10 cellular contexts compared by ENCODE assay signal in the genomic region with DNA sequence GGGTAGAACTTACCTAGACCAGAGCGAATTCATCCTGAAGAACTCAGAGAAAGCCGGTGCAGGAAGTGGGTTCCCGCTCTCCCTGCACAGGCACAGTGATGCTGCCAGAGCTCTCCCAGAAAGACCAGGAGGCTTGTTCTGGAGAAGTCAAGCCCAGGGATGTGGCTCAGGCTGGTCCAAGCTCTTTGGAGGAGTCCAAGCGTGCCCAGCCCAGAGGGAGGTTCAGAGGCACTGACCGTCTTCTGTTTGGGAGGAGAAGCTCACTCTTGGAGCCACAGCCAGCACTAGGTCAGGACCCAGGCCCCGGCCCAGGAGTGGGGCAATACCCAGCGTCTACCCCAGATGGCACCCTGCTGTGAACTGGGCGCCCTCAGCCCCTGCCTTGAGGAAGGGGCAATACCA. TPM values are rescaled to one million over a fixed set of nuclear protein-coding genes. Genes with fewer than 3 reads are reported as not detected.
DNase-seq lines count a peak whose midpoint lies in the region; ATAC-seq and TF ChIP-seq lines count a peak whose summit lies in the region.
"Had no signal": no experiment of that assay in that cellular context is flagged by ENCODE, and none has a peak within 500 bp of the region (broad histone marks: within the 10 kb centered on the region; RNA-seq: fewer than 3 reads in every experiment).

No MANE protein-coding gene starts in this region.

- no peak for ATAC-seq in left lobe of liver

- no peak for TF ChIP-seq POLR2A in prostate gland (IDR thresholded peaks at IDR 0.05)

- peaks cover 23 to 30% of the 10 kb centered on the region in 2 donors for H3K27me3 Mint-ChIP-seq in CD8-positive, alpha-beta memory T cell
- H3K27me3 Mint-ChIP-seq in T-helper 2 cell treated with Interferon-gamma antibody and Interleukin-4, amounts not matched to agents 5 μg/mL and 100 μg/mL, for 36 hours (ENCODE audit: low read depth): peaks cover 45% of the 10 kb centered on the region

- no peak overlapping the region for H3K27ac ChIP-seq in CD8-positive, alpha-beta memory T cell (ENCODE audit: low read depth, low read length)
- peak overlapping the region; percentile 98 to 99 for H3K27ac ChIP-seq in prostate gland

- H3K9ac ChIP-seq in endocrine pancreas (ENCODE audit: control insufficient read depth, insufficient read depth, low read length): peak overlapping the region; percentile 7

- H3K9me3 Mint-ChIP-seq in CD8-positive, alpha-beta memory T cell: peaks cover 0 to 4% (median 0%) of the 10 kb centered on the region in 5 donors
- H3K9me3 Mint-ChIP-seq in T-helper 2 cell treated with Interferon-gamma antibody and Interleukin-4, amounts not matched to agents 5 μg/mL and 100 μg/mL, for 36 hours: no peaks in the 10 kb centered on the region

- H3K36me3 ChIP-seq in CD8-positive, alpha-beta memory T cell (ENCODE audit: insufficient read depth, low read length): no peaks in the 10 kb centered on the region
- no peaks in the 10 kb centered on the region for H3K36me3 ChIP-seq in endocrine pancreas (ENCODE audit: control insufficient read depth, insufficient read depth, low read length)
- no peaks in the 10 kb centered on the region for H3K36me3 ChIP-seq in prostate gland
- H3K36me3 ChIP-seq: SJSA1 had no signal

- DNase-seq in CD8-positive, alpha-beta memory T cell: no peak
- DNase-seq in NCI-H69 (lab: John Stamatoyannopoulos, UW) (peak; percentile 17), prostate gland (ENCODE audit: low spot score) (peak; percentile 43), NCI-H146 (lab: John Stamatoyannopoulos, UW) (no peak), left lobe of liver (ENCODE audit: low spot score) (no peak)
- DNase-seq in T-helper 2 cell treated with Interferon-gamma antibody and Interleukin-4, amounts not matched to agents 5 μg/mL and 100 μg/mL, for 36 hours (ENCODE audit: low spot score): no peak
- DNase-seq in activated naive CD4-positive, alpha-beta T cell treated with Interleukin-2 at 50 U/mL for 16 hours: no peak
- DNase-seq: Kasumi-1 had no signal

- 56% methylated on average over 8 of the region's 8 CpGs for WGBS in prostate gland

- peak in 1 of 4 experiments; percentile 3 for TF ChIP-seq CTCF in prostate gland (IDR thresholded peaks at IDR 0.05)

- no peaks in the 10 kb centered on the region for H3K9me3 ChIP-seq in CD8-positive, alpha-beta memory T cell (ENCODE audit: low read length)
- H3K9me3 ChIP-seq in endocrine pancreas (ENCODE audit: control insufficient read depth, low read length) (no peaks in the 10 kb centered on the region), prostate gland (no peaks in the 10 kb centered on the region)
- H3K9me3 ChIP-seq: SJSA1 had no signal

- peaks cover 0 to 10% (median 0%) of the 10 kb centered on the region in 3 donors for H3K36me3 Mint-ChIP-seq in CD8-positive, alpha-beta memory T cell
- H3K36me3 Mint-ChIP-seq in T-helper 2 cell treated with Interferon-gamma antibody and Interleukin-4, amounts not matched to agents 5 μg/mL and 100 μg/mL, for 36 hours (ENCODE audit: low read depth): no peaks in the 10 kb centered on the region

- POLR2A ChIA-PET in CD8-positive, alpha-beta memory T cell (lab: Charles Lee): interaction anchor here (0.6 to 1.6 kb wide), 2 partner anchors 92 to 193 kb away, joined by 3 to 6 read pairs; no protein-coding TSS in a partner anchor

- peaks cover 14 to 41% (median 17%) of the 10 kb centered on the region in 3 donors for H3K4me1 Mint-ChIP-seq in CD8-positive, alpha-beta memory T cell
- peaks cover 5% of the 10 kb centered on the region for H3K4me1 Mint-ChIP-seq in T-helper 2 cell treated with Interferon-gamma antibody and Interleukin-4, amounts not matched to agents 5 μg/mL and 100 μg/mL, for 36 hours (ENCODE audit: low read depth)

- CTCF ChIA-PET in CD8-positive, alpha-beta memory T cell (lab: Charles Lee): interaction anchor here (1.0 to 2.3 kb wide), 5 partner anchors 10 to 115 kb away, joined by 3 to 9 read pairs (median 4); no protein-coding TSS in a partner anchor

- H3K27ac Mint-ChIP-seq in CD8-positive, alpha-beta memory T cell: peak overlapping the region in 6 of 8 donors; percentile 34 to 99 (median 92)
- no peak overlapping the region for H3K27ac Mint-ChIP-seq in T-helper 2 cell treated with Interferon-gamma antibody and Interleukin-4, amounts not matched to agents 5 μg/mL and 100 μg/mL, for 36 hours

- peaks cover 16% of the 10 kb centered on the region for H3K4me1 ChIP-seq in CD8-positive, alpha-beta memory T cell (ENCODE audit: insufficient read depth, low read length)
- no peaks in the 10 kb centered on the region for H3K4me1 ChIP-seq in endocrine pancreas (ENCODE audit: control insufficient read depth, insufficient read depth, low read length)
- no peaks in the 10 kb centered on the region for H3K4me1 ChIP-seq in prostate gland (replicated peaks)

- intact Hi-C loops in prostate gland (cut with DNase I): loop anchor here (10.0 kb wide), 1 partner anchor 317 kb away; a partner anchor contains a TSS

- H3K4me3 ChIP-seq in CD8-positive, alpha-beta memory T cell (ENCODE audit: low read length): no peak overlapping the region
- H3K4me3 ChIP-seq in endocrine pancreas (ENCODE audit: control insufficient read depth, insufficient read depth, low read length) (no peak overlapping the region), prostate gland (peak overlapping the region; percentile 78 to 81)

- peaks cover 9% of the 10 kb centered on the region for H3K27me3 ChIP-seq in CD8-positive, alpha-beta memory T cell (ENCODE audit: insufficient read depth, low read length, poor library complexity, severe bottlenecking)
- peaks cover 10% of the 10 kb centered on the region for H3K27me3 ChIP-seq in endocrine pancreas (ENCODE audit: control insufficient read depth, insufficient read depth, low read length)
- no peaks in the 10 kb centered on the region for H3K27me3 ChIP-seq in prostate gland (replicated peaks; ENCODE audit: insufficient read depth)
- H3K27me3 ChIP-seq: SJSA1 had no signal

- H3K4me3 Mint-ChIP-seq in CD8-positive, alpha-beta memory T cell: peak overlapping the region; percentile 46 to 92 (median 83)
- no peak overlapping the region for H3K4me3 Mint-ChIP-seq in T-helper 2 cell treated with Interferon-gamma antibody and Interleukin-4, amounts not matched to agents 5 μg/mL and 100 μg/mL, for 36 hours

RNA-seq across cellular contexts. Expression of a gene that starts 1.5 kb away (rescaled TPM):
- total RNA-seq in CD8-positive, alpha-beta memory T cell: 1 to 10 TPM; 3.8 to 4.4 TPM
- 0.30 TPM for polyA plus RNA-seq in CD8-positive, alpha-beta memory T cell
- total RNA-seq in prostate gland (100 to 1,000 TPM in 1 of 2 donors, 10 to 100 TPM in 1; 96.5 to 245 TPM), left lobe of liver (5.2 TPM)

Comparison
In these comparisons a context has a peak if more than half of its experiments do, and no peak if none do; other contexts are left out.
1. DNase-seq: peak in NCI-H69 (single experiment) and prostate gland (single experiment); none in CD8-positive, alpha-beta memory T cell (0 of 5), NCI-H146 (single experiment), left lobe of liver (single experiment), T-helper 2 cell treated with Interferon-gamma antibody and Interleukin-4, amounts not matched to agents 5 μg/mL and 100 μg/mL, for 36 hours (single experiment) and activated naive CD4-positive, alpha-beta T cell treated with Interleukin-2 at 50 U/mL for 16 hours (single experiment).
2. H3K4me3 ChIP-seq: peak in prostate gland (2 of 2); none in CD8-positive, alpha-beta memory T cell (single experiment) and endocrine pancreas (single experiment).
3. RNA of a gene that starts 1.5 kb away (total RNA-seq): 96.5 to 245 TPM in prostate gland; 5.2 TPM in left lobe of liver (single experiment) and 3.8 to 4.4 TPM in CD8-positive, alpha-beta memory T cell; every median in the first group is over 10 times any median in the second.